ENCODE assay signal across 8 cellular contexts in the genomic region with DNA sequence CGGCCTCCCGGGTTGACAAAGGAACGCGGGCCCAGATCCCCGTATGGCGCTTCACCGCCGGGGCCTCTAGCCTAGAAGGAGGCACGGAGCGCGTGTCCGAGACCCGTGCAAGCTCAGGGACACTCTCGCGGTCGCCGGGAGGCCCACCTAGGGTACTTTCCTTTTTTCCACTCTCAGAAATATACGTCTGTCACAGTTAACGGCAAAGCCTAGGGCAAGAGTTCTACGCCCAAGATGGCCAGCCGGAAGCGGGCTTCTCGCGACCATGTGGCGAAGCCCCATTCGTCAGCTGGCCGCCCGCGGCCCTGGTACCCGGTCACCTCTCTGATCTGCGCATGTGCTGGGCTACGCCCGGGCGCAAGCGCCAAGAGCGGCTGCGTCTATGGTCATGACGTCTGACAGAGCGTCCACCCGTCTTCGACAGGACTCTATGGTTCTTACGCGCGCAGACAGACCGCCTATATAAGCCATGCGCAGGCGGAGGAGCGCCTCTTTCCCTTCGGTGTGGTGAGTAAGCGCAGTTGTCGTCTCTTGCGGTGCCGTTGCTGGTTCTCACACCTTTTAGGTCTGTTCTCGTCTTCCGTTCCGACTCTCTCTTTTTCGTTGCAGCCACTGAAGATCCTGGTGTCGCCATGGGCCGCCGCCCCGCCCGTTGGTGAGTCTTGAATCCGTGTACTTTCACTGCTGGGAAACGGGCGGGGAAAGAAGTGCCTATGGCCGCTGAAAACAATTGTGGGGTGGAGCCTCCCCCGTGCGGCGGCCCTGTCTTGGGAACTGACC. TPM values are rescaled to one million over a fixed set of nuclear protein-coding genes. Genes with fewer than 3 reads are reported as not detected.
DNase-seq lines count a peak whose midpoint lies in the region; ATAC-seq, FAIRE-seq and TF ChIP-seq lines count a peak whose summit lies in the region.

A gene (plus strand): TSS at position 490 of the 780 bp plus-strand sequence. CDS start 143 bp downstream, at position 633.

- H3K27me3 ChIP-seq in Loucy (ENCODE audit: insufficient read depth, low read length, poor library complexity, severe bottlenecking), result peaks cover 8% of the 10 kb centered on the region
- no peaks in the 10 kb centered on the region for H3K27me3 ChIP-seq in RWPE2 (ENCODE audit: insufficient read depth, poor library complexity, severe bottlenecking)

- H3K4me3 Mint-ChIP-seq in activated T-helper 17 cell treated with anti-CD3 and anti-CD28 coated beads, Interleukin-2, amount 50 U/mL, for 72 hours, result peak within 1 kb of the TSS; percentile 100
- peak within 1 kb of the TSS; percentile 95 to 100 (median 98) for H3K4me3 Mint-ChIP-seq in naive B cell
- H3K4me3 Mint-ChIP-seq in stimulated activated effector memory CD8-positive, alpha-beta T cell treated with anti-CD3 and anti-CD28 coated beads, Interleukin-12 subunit alpha, Interleukin-12 subunit beta, amount 100 ng/mL, for 72 hours, result peak within 1 kb of the TSS; percentile 92

- H3K9me2 ChIP-seq in Loucy (replicated peaks; ENCODE audit: low read depth, low read length), result no peaks in the 10 kb centered on the region

- TF ChIP-seq POLR2A in H54 (IDR thresholded peaks at IDR 0.05; ENCODE audit: low read depth, low read length), result peak; percentile 99

- peak within 1 kb of the TSS; percentile 100 for H3K9ac ChIP-seq in Loucy (ENCODE audit: low read depth, low read length, poor library complexity, severe bottlenecking)

- H3K36me3 ChIP-seq in Loucy (ENCODE audit: insufficient read depth, low read length) (peaks cover 21% of the 10 kb centered on the region; the same call in 1 of the 2 replicates), RWPE2 (ENCODE audit: low read depth) (peaks cover 35% of the 10 kb centered on the region)

- peak; percentile 49 for ATAC-seq in RWPE2 (ENCODE audit: low read depth)
- ATAC-seq in activated T-helper 17 cell treated with anti-CD3 and anti-CD28 coated beads, Interleukin-2, amount 50 U/mL, for 72 hours (replicated peaks), result peak; percentile 89
- ATAC-seq in naive B cell (ENCODE audit: low read depth in 2 of 2), result peak; percentile 72 to 75
- ATAC-seq in stimulated activated effector memory CD8-positive, alpha-beta T cell treated with anti-CD3 and anti-CD28 coated beads, Interleukin-12 subunit alpha, Interleukin-12 subunit beta, amount 100 ng/mL, for 72 hours, result peak; percentile 88

- H3K9me3 Mint-ChIP-seq in activated T-helper 17 cell treated with anti-CD3 and anti-CD28 coated beads, Interleukin-2, amount 50 U/mL, for 72 hours, result no peaks in the 10 kb centered on the region
- H3K9me3 Mint-ChIP-seq in naive B cell, result peaks cover 0 to 8% (median 0%) of the 10 kb centered on the region in 7 donors
- H3K9me3 Mint-ChIP-seq in stimulated activated effector memory CD8-positive, alpha-beta T cell treated with anti-CD3 and anti-CD28 coated beads, Interleukin-12 subunit alpha, Interleukin-12 subunit beta, amount 100 ng/mL, for 72 hours, result no peaks in the 10 kb centered on the region

- H3K79me2 ChIP-seq in Loucy (ENCODE audit: insufficient read depth, low read length), result peaks cover 35% of the 10 kb centered on the region

- no peaks in the 10 kb centered on the region; the same call in 1 of the 2 replicates for H3F3A ChIP-seq in Loucy (ENCODE audit: low read depth)

- peaks cover 44% of the 10 kb centered on the region for H3K36me3 Mint-ChIP-seq in activated T-helper 17 cell treated with anti-CD3 and anti-CD28 coated beads, Interleukin-2, amount 50 U/mL, for 72 hours (ENCODE audit: low read depth)
- peaks cover 17 to 21% of the 10 kb centered on the region in 2 donors for H3K36me3 Mint-ChIP-seq in naive B cell
- peaks cover 45% of the 10 kb centered on the region for H3K36me3 Mint-ChIP-seq in stimulated activated effector memory CD8-positive, alpha-beta T cell treated with anti-CD3 and anti-CD28 coated beads, Interleukin-12 subunit alpha, Interleukin-12 subunit beta, amount 100 ng/mL, for 72 hours

- peak within 1 kb of the TSS; percentile 86 for H3K4me2 ChIP-seq in Loucy (ENCODE audit: low read depth, low read length, poor library complexity, severe bottlenecking)

- H2AFZ ChIP-seq in Loucy (ENCODE audit: low read length), result peak within 1 kb of the TSS; percentile 80; the same call in 1 of the 2 replicates

- peaks cover 13% of the 10 kb centered on the region for H3K4me1 ChIP-seq in Loucy (ENCODE audit: insufficient read depth, low read length, poor library complexity, severe bottlenecking)
- no peaks in the 10 kb centered on the region for H3K4me1 ChIP-seq in RWPE2 (ENCODE audit: insufficient read depth, poor library complexity, severe bottlenecking)

- peak within 1 kb of the TSS; percentile 93 for H3K27ac ChIP-seq in RWPE2 (ENCODE audit: poor library complexity, severe bottlenecking)

- H3K4me3 ChIP-seq in Loucy (ENCODE audit: low read length, poor library complexity, severe bottlenecking) (peak within 1 kb of the TSS; percentile 93), RWPE2 (ENCODE audit: severe bottlenecking) (peak within 1 kb of the TSS; percentile 60)

- TF ChIP-seq CTCF in Loucy (conservative IDR thresholded peaks at IDR 0.05; ENCODE audit: low read length), result no peak
- TF ChIP-seq CTCF in RWPE2 (IDR thresholded peaks at IDR 0.05; ENCODE audit: poor library complexity, severe bottlenecking), result no peak

- DNase-seq in EL (peak; percentile 94), H54 (ENCODE audit: insufficient read length, low spot score) (peak; percentile 71), RWPE2 (ENCODE audit: low spot score) (peak; percentile 93), fibroblast of gingiva (ENCODE audit: low read depth) (peak; percentile 98), naive B cell (peak; percentile 89)
- DNase-seq in stimulated activated effector memory CD8-positive, alpha-beta T cell treated with anti-CD3 and anti-CD28 coated beads, Interleukin-12 subunit alpha, Interleukin-12 subunit beta, amount 100 ng/mL, for 72 hours (ENCODE audit: low spot score in 2 of 2), result peak; percentile 71 to 91

- H3K9me3 ChIP-seq in Loucy (ENCODE audit: insufficient read depth, low read depth, low read length) (no peaks in the 10 kb centered on the region), RWPE2 (ENCODE audit: severe bottlenecking) (no peaks in the 10 kb centered on the region)

- peak within 1 kb of the TSS; percentile 100 for H3K27ac Mint-ChIP-seq in activated T-helper 17 cell treated with anti-CD3 and anti-CD28 coated beads, Interleukin-2, amount 50 U/mL, for 72 hours
- H3K27ac Mint-ChIP-seq in naive B cell, result peak within 1 kb of the TSS; percentile 98 to 100 (median 99)
- peak within 1 kb of the TSS; percentile 100 for H3K27ac Mint-ChIP-seq in stimulated activated effector memory CD8-positive, alpha-beta T cell treated with anti-CD3 and anti-CD28 coated beads, Interleukin-12 subunit alpha, Interleukin-12 subunit beta, amount 100 ng/mL, for 72 hours

- H3K27me3 Mint-ChIP-seq in activated T-helper 17 cell treated with anti-CD3 and anti-CD28 coated beads, Interleukin-2, amount 50 U/mL, for 72 hours, result no peaks in the 10 kb centered on the region
- no peaks in the 10 kb centered on the region for H3K27me3 Mint-ChIP-seq in naive B cell

- H3K4me1 Mint-ChIP-seq in activated T-helper 17 cell treated with anti-CD3 and anti-CD28 coated beads, Interleukin-2, amount 50 U/mL, for 72 hours, result peaks cover 5% of the 10 kb centered on the region
- peaks cover 14 to 26% (median 14%) of the 10 kb centered on the region in 3 donors for H3K4me1 Mint-ChIP-seq in naive B cell
- peaks cover 22% of the 10 kb centered on the region for H3K4me1 Mint-ChIP-seq in stimulated activated effector memory CD8-positive, alpha-beta T cell treated with anti-CD3 and anti-CD28 coated beads, Interleukin-12 subunit alpha, Interleukin-12 subunit beta, amount 100 ng/mL, for 72 hours

- no peak for FAIRE-seq in H54 (lab: Jason Lieb, UNC)

- H4K20me1 ChIP-seq in Loucy (ENCODE audit: insufficient read depth, low read length, poor library complexity, severe bottlenecking), result peaks cover 25% of the 10 kb centered on the region

RNA-seq across cellular contexts. Expression of the gene that starts here (rescaled TPM):
- total RNA-seq in activated T-helper 17 cell treated with anti-CD3 and anti-CD28 coated beads, Interleukin-2, amount 50 U/mL, for 72 hours, result 1,000 to 10,000 TPM; 1,604 to 1,651 TPM
- 1,000 to 10,000 TPM; 3,636 to 5,147 (median 4,635) TPM for polyA plus RNA-seq in naive B cell (ENCODE audit: low read depth in 6 of 6)

Comparison
In these comparisons a context has a peak if more than half of its experiments do, and no peak if none do; other contexts are left out.
1. Peak in every context shown above with its lines: DNase-seq, ATAC-seq, H3K4me3 ChIP-seq and H3K27ac ChIP-seq.